In the genomic region with DNA sequence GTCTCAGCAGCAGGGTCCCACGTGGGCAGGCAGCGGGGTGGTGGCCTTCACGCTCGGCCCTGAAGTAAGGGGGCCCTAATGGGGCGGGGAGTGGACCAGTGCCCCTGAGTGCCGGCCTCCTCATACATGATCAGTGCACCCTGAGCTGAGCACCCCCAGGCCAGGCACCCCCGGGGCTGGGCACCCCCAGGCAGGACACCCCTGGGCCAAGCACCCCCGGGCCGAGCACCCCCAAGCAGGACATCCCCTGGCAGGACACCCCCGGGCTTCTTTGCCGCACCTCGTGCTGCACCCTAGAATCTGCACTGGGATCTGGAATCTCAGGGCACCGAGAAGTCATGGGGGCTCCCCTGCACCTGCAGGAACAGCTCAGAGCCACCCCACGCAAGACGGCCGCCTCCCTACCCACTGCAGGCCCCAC, we compare ENCODE assay signal across 1 cellular context.
TF ChIP-seq lines count a peak whose summit lies in the region.

No MANE protein-coding gene starts in this region.

TF ChIP-seq in H1, 55 proteins besides CTCF, POLR2A, EP300 and RAD21:
- TF ChIP-seq SP1 (IDR thresholded peaks at IDR 0.05; ENCODE audit: low read depth, low read length) (no peak), NRF1 (IDR thresholded peaks at IDR 0.05; ENCODE audit: low read depth, low read length) (no peak), ASH2L (IDR thresholded peaks at IDR 0.05; ENCODE audit: low read length) (no peak), CTBP2 (IDR thresholded peaks at IDR 0.05; ENCODE audit: borderline replicate concordance, insufficient read depth, insufficient read length, low read length) (no peak), TCF12 (IDR thresholded peaks at IDR 0.05; ENCODE audit: low read depth, low read length) (no peak), TAF1 (IDR thresholded peaks at IDR 0.05; ENCODE audit: low read depth, low read length) (no peak), ATF2 (IDR thresholded peaks at IDR 0.05; ENCODE audit: low read length) (no peak), TEAD4 (IDR thresholded peaks at IDR 0.05; ENCODE audit: low read depth, low read length) (no peak), SUZ12 (IDR thresholded peaks at IDR 0.05; ENCODE audit: low read length) (no peak), RBBP5 (IDR thresholded peaks at IDR 0.05; ENCODE audit: borderline replicate concordance, low read depth, low read length) (no peak), EZH2 (IDR thresholded peaks at IDR 0.05; ENCODE audit: low read depth, low read length, severe bottlenecking) (no peak), SIRT6 (IDR thresholded peaks at IDR 0.05; ENCODE audit: low read length) (no peak), SP4 (IDR thresholded peaks at IDR 0.05; ENCODE audit: low read length) (no peak), CBX5 (IDR thresholded peaks at IDR 0.05; ENCODE audit: low read depth, low read length) (no peak), KDM1A (IDR thresholded peaks at IDR 0.05; ENCODE audit: borderline replicate concordance, low read length) (no peak), CEBPB (IDR thresholded peaks at IDR 0.05; ENCODE audit: low read depth, low read length) (no peak), MAX (IDR thresholded peaks at IDR 0.05) (no peak), TBP (IDR thresholded peaks at IDR 0.05; ENCODE audit: low read depth, low read length) (no peak), BACH1 (IDR thresholded peaks at IDR 0.05; ENCODE audit: low read length) (no peak), YY1 (IDR thresholded peaks at IDR 0.05; ENCODE audit: low read depth, low read length) (no peak)
